In genomic region chr20:44208165-44208564, GRCh38 we compare ENCODE assay signal across 11 cellular contexts. TPM values are rescaled to one million over a fixed set of nuclear protein-coding genes. Genes with fewer than 3 reads are reported as not detected.
A peak's percentile ranks its signal among the peaks of the same experiment; 100 is the strongest.
DNase-seq lines count a peak whose midpoint lies in the region; ATAC-seq and TF ChIP-seq lines count a peak whose summit lies in the region.
"Had no signal": no experiment of that assay in that cellular context is flagged by ENCODE, and none has a peak within 500 bp of the region (broad histone marks: within the 10 kb centered on the region; RNA-seq: fewer than 3 reads in every experiment).

No MANE protein-coding gene starts in this region.

- intact Hi-C loops in MCF 10A (cut with micrococcal nuclease), result loop anchor here (1.0 kb wide), 1 partner anchor 92 kb away; no protein-coding TSS in a partner anchor

- H3K4me3 ChIP-seq in BE2C (ENCODE audit: low read depth, low read length) (peak overlapping the region; percentile 78; the same call in 1 of the 2 replicates), HEK293 (ENCODE audit: low read depth, low read length) (peak overlapping the region; percentile 70), trophoblast cell (ENCODE audit: low read depth, low read length) (no peak overlapping the region)

- H3K27ac ChIP-seq in HEK293 (ENCODE audit: extremely low read depth, low read depth, low read length) (no peak overlapping the region), trophoblast cell (ENCODE audit: low read depth, low read length) (no peak overlapping the region)
- H3K27ac ChIP-seq: ovary had no signal

- H3K79me2 ChIP-seq in trophoblast cell (ENCODE audit: control insufficient read depth, insufficient read depth, low read length, poor library complexity), result peaks cover 11% of the 10 kb centered on the region

- WGBS in trophoblast cell (ENCODE audit: extremely low coverage, insufficient coverage, insufficient read length), result no CpG with 5 or more reads among the region's 7 CpGs

- H3K27me3 Mint-ChIP-seq in MCF 10A (ENCODE audit: insufficient read depth, unreplicated experiment), result no peaks in the 10 kb centered on the region
- peaks cover 0 to 2% (median 0%) of the 10 kb centered on the region in 5 donors for H3K27me3 Mint-ChIP-seq in naive thymus-derived CD8-positive, alpha-beta T cell

- no TSS peak for BruUV-seq in MCF 10A (replicated peaks; lab: Mats Ljungman, UMichigan)

- H3K4ac ChIP-seq in trophoblast cell (ENCODE audit: low read depth, low read length), result no peak overlapping the region

- POLR2A ChIA-PET in HEK293 (lab: Yijun Ruan, JAX) (interaction anchor here (0.6 to 0.9 kb wide), 4 partner anchors 13 to 857 kb away, joined by 3 to 5 read pairs (median 4); no protein-coding TSS in a partner anchor), MCF 10A (lab: Yijun Ruan, JAX) (interaction anchor here (0.5 to 3.3 kb wide), 24 partner anchors 9 to 750 kb away, joined by 3 to 62 read pairs (median 6); partner anchors contain the start of genes FITM2, JPH2, SERINC3 and SRSF6)
- POLR2A ChIA-PET in naive thymus-derived CD8-positive, alpha-beta T cell (lab: Charles Lee), result interaction anchor here (1.0 kb wide), 1 partner anchor 464 kb away, joined by 3 read pairs; no protein-coding TSS in a partner anchor

- H3K36me3 ChIP-seq in BE2C (peaks cover 14% of the 10 kb centered on the region), HEK293 (ENCODE audit: control insufficient read depth in 2 of 2, insufficient read depth in 1 of 2, low read length in 2 of 2) (peaks cover 23 to 25% of the 10 kb centered on the region in 2 experiments), trophoblast cell (ENCODE audit: control insufficient read depth in 1 of 2, insufficient read depth in 2 of 2, low read length in 2 of 2) (peaks cover 2 to 3% of the 10 kb centered on the region in 2 experiments)
- H3K36me3 ChIP-seq: ovary had no signal

- no peak overlapping the region for H3K4me2 ChIP-seq in trophoblast cell (ENCODE audit: low read length)

- no peak overlapping the region for H3K14ac ChIP-seq in trophoblast cell (ENCODE audit: low read length)

- CTCF ChIA-PET in HEK293 (lab: Yijun Ruan, JAX), result interaction anchor here (0.7 to 2.9 kb wide), 4 partner anchors 9 to 391 kb away, joined by 3 to 11 read pairs (median 7); no protein-coding TSS in a partner anchor
- CTCF ChIA-PET in MCF 10A (lab: Yijun Ruan, JAX), result interaction anchor here (0.6 to 1.9 kb wide), 11 partner anchors 8 to 1815 kb away, joined by 3 to 12 read pairs (median 4); no protein-coding TSS in a partner anchor

- no peak overlapping the region for H4K91ac ChIP-seq in trophoblast cell (ENCODE audit: low read depth, low read length)

- peaks cover 62% of the 10 kb centered on the region for H3K36me3 Mint-ChIP-seq in MCF 10A (ENCODE audit: insufficient read depth, unreplicated experiment)
- H3K36me3 Mint-ChIP-seq in naive thymus-derived CD8-positive, alpha-beta T cell, result peaks cover 0 to 39% (median 7%) of the 10 kb centered on the region in 3 donors

- H4K12ac ChIP-seq in trophoblast cell (ENCODE audit: low read depth, low read length), result no peak overlapping the region

- no peaks in the 10 kb centered on the region for H3K9me3 Mint-ChIP-seq in MCF 10A (ENCODE audit: unreplicated experiment)
- H3K9me3 Mint-ChIP-seq in naive thymus-derived CD8-positive, alpha-beta T cell, result no peaks in the 10 kb centered on the region

- no peak overlapping the region for H2BK12ac ChIP-seq in trophoblast cell (ENCODE audit: low read length)

- H3K79me1 ChIP-seq in trophoblast cell (ENCODE audit: low read length), result peaks cover 15% of the 10 kb centered on the region

- H3K27me3 ChIP-seq in BE2C, result no peaks in the 10 kb centered on the region
- H3K27me3 ChIP-seq in trophoblast cell (ENCODE audit: insufficient read depth, low read length), result no peaks in the 10 kb centered on the region
- H3K27me3 ChIP-seq: ovary had no signal

- peak overlapping the region; percentile 100 for H3K4me3 Mint-ChIP-seq in MCF 10A (ENCODE audit: unreplicated experiment)
- peak overlapping the region in 9 of 10 donors; percentile 92 to 99 (median 96) for H3K4me3 Mint-ChIP-seq in naive thymus-derived CD8-positive, alpha-beta T cell

- no peak for ATAC-seq in naive thymus-derived CD8-positive, alpha-beta T cell
- no peak for ATAC-seq in GM19324 (IDR thresholded peaks at IDR 0.05; ENCODE audit: low FRiP score, unreplicated experiment)

- no peaks in the 10 kb centered on the region for H3K4me1 ChIP-seq in BE2C
- H3K4me1 ChIP-seq in HEK293 (ENCODE audit: control insufficient read depth, insufficient read depth, low read length), result peaks cover 22% of the 10 kb centered on the region
- H3K4me1 ChIP-seq in trophoblast cell (ENCODE audit: control insufficient read depth in 1 of 2, insufficient read depth in 2 of 2, low read length in 2 of 2), result peaks cover 5 to 8% of the 10 kb centered on the region in 2 experiments

- H2AK5ac ChIP-seq in trophoblast cell (ENCODE audit: low read length), result no peak overlapping the region

- H3K4me1 Mint-ChIP-seq in MCF 10A (ENCODE audit: insufficient read depth, unreplicated experiment), result peaks cover 43% of the 10 kb centered on the region
- H3K4me1 Mint-ChIP-seq in naive thymus-derived CD8-positive, alpha-beta T cell, result peaks cover 30 to 64% (median 60%) of the 10 kb centered on the region in 4 donors

- no peak overlapping the region for H2BK5ac ChIP-seq in trophoblast cell (ENCODE audit: low read depth, low read length, poor library complexity)

- H2BK120ac ChIP-seq in trophoblast cell (ENCODE audit: insufficient read depth, low read length, poor library complexity), result no peak overlapping the region

- no peak overlapping the region for H3K23ac ChIP-seq in trophoblast cell (ENCODE audit: low read length)

- no peak overlapping the region for H2AFZ ChIP-seq in trophoblast cell (ENCODE audit: insufficient read depth, low read length, poor library complexity)

- DNase-seq in BE2C (no peak), MCF 10A (ENCODE audit: unreplicated experiment) (peak; percentile 43), trophoblast cell (no peak)
- no peak for DNase-seq in naive thymus-derived CD8-positive, alpha-beta T cell
- DNase-seq in effector CD4-positive, alpha-beta T cell, result no peak
- DNase-seq in activated CD4-positive, alpha-beta T cell treated with anti-CD3 and anti-CD28 coated beads, Interleukin-2, amount 50 U/mL, for 1 hour, result no peak
- DNase-seq: GF-D8, NCI-H748 treated with DMSO at 0.1 percent for 48 hours, ovary had no signal

- peak overlapping the region; percentile 100 for H3K27ac Mint-ChIP-seq in MCF 10A (ENCODE audit: low read depth, unreplicated experiment)
- peak overlapping the region in 6 of 10 donors; percentile 1 to 100 (median 57) for H3K27ac Mint-ChIP-seq in naive thymus-derived CD8-positive, alpha-beta T cell

- H3K9me3 ChIP-seq in BE2C (no peaks in the 10 kb centered on the region), HEK293 (ENCODE audit: control insufficient read depth, insufficient read depth, low read depth, low read length) (no peaks in the 10 kb centered on the region), trophoblast cell (ENCODE audit: insufficient read depth, low read depth, low read length) (no peaks in the 10 kb centered on the region)
- H3K9me3 ChIP-seq: ovary had no signal

- H3K18ac ChIP-seq in trophoblast cell (ENCODE audit: low read length), result no peak overlapping the region

- TF ChIP-seq CTCF in BE2C (IDR thresholded peaks at IDR 0.05; ENCODE audit: low read depth, low read length) (no peak), HEK293 (tag by site-specific recombination; IDR thresholded peaks at IDR 0.05) (no peak), MCF 10A (IDR thresholded peaks at IDR 0.05; ENCODE audit: unreplicated experiment) (no peak)

- no peak overlapping the region for H3K9ac ChIP-seq in trophoblast cell (ENCODE audit: low read length)

- no peak overlapping the region for H4K8ac ChIP-seq in trophoblast cell (ENCODE audit: low read depth, low read length)

TF ChIP-seq in HEK293, 187 proteins besides CTCF, POLR2A, EP300 and RAD21:
- no peak for TF ChIP-seq ZBTB1 (tag by site-specific recombination; IDR thresholded peaks at IDR 0.05)
- peak; percentile 55 for TF ChIP-seq ZNF335 (tag by site-specific recombination; conservative IDR thresholded peaks at IDR 0.05)
- no peak for TF ChIP-seq SETDB1 (IDR thresholded peaks at IDR 0.05; ENCODE audit: insufficient read length, low read length)
- TF ChIP-seq PRDM4 (tag by site-specific recombination; IDR thresholded peaks at IDR 0.05), result peak; percentile 44; the same call in 1 of the 2 replicates
TF ChIP-seq in HEK293: peak in this region for 2.

RNA-seq across cellular contexts. Expression of gene OSER1, which starts 2.4 kb away (rescaled TPM):
- 67.6 TPM for polyA plus RNA-seq in BE2C (2012; ENCODE audit: insufficient read depth, insufficient read length, low read depth)
- total RNA-seq in MCF 10A (2022), result 45.4 and 50.8 TPM in 2 replicates
- total RNA-seq in naive thymus-derived CD8-positive, alpha-beta T cell, result 10 to 100 TPM; 46.4 to 47.3 TPM
- 10 to 100 TPM; 27.7 to 38.8 (median 37.7) TPM for polyA plus RNA-seq in naive thymus-derived CD8-positive, alpha-beta T cell
- polyA plus RNA-seq in trophoblast cell (2013), result 61.8 and 64.9 TPM in 2 replicates

RNA-seq across cellular contexts. Expression of gene JPH2, which starts 21.2 kb away (rescaled TPM):
- polyA plus RNA-seq in BE2C (2012; ENCODE audit: insufficient read depth, insufficient read length, low read depth), result 0.22 TPM
- total RNA-seq in MCF 10A (2022), result 11.1 and 14.7 TPM in 2 replicates
- not detected for total RNA-seq in naive thymus-derived CD8-positive, alpha-beta T cell
- not detected for polyA plus RNA-seq in naive thymus-derived CD8-positive, alpha-beta T cell
- polyA plus RNA-seq in trophoblast cell (2013), result 13.7 and 14.2 TPM in 2 replicates

RNA-seq across cellular contexts. Expression of gene GDAP1L1, which starts 38.9 kb away (rescaled TPM):
- 217 TPM for polyA plus RNA-seq in BE2C (2012; ENCODE audit: insufficient read depth, insufficient read length, low read depth)
- total RNA-seq in MCF 10A (2022), result 0.37 TPM in 1 of 2 replicates, not detected in the other
- not detected for total RNA-seq in naive thymus-derived CD8-positive, alpha-beta T cell
- not detected for polyA plus RNA-seq in naive thymus-derived CD8-positive, alpha-beta T cell
- polyA plus RNA-seq in trophoblast cell (2013), result 0.01 and 0.06 TPM in 2 replicates

Comparison
In these comparisons a context has a peak if more than half of its experiments do, and no peak if none do; other contexts are left out.
1. RNA of gene JPH2, which starts 21.2 kb away (total RNA-seq): 11.1 to 14.7 TPM in MCF 10A; not detected in naive thymus-derived CD8-positive, alpha-beta T cell; every median in the first group is over 10 times any median in the second.